Comparison of ENCODE assay signal across 24 cellular contexts in genomic region chr7:135825406-135825805, GRCh38.
DNase-seq lines count a peak whose midpoint lies in the region; ATAC-seq, FAIRE-seq and TF ChIP-seq lines count a peak whose summit lies in the region.
"Had no signal": no experiment of that assay in that cellular context is flagged by ENCODE, and none has a peak within 500 bp of the region (broad histone marks: within the 10 kb centered on the region; RNA-seq: fewer than 3 reads in every experiment).

No MANE protein-coding gene starts in this region.

- peaks cover 2 to 10% of the 10 kb centered on the region in 2 donors for H3K4me1 Mint-ChIP-seq in natural killer cell treated with Interleukin-12 subunit alpha and Interleukin-12 subunit beta and Interleukin-15 and Interleukin-18, amount 100 ng/mL, for 72 hours (ENCODE audit: low read depth in 2 of 2)
- H3K4me1 Mint-ChIP-seq: IgD-negative memory B cell had no signal

- H3K4me2 ChIP-seq in K562 (ENCODE audit: insufficient read depth, low read length) = 0 out of 2 replicates have a peak overlapping the region, but pooled peaks have one; percentile 15
- H3K4me2 ChIP-seq in mesendoderm (ENCODE audit: low read length) = no peak overlapping the region
- H3K4me2 ChIP-seq: BLaER1 treated with 17β-estradiol and CSF1 and Interleukin-3, amounts not matched to agents 10 nM and 100 nM had no signal

- H2BK5ac ChIP-seq in mesendoderm (ENCODE audit: low read length) = no peak overlapping the region

- H3K4me3 ChIP-seq in K562 (no peak overlapping the region), mesendoderm (ENCODE audit: low read length) (no peak overlapping the region)
- H3K4me3 ChIP-seq: BLaER1 treated with 17β-estradiol and CSF1 and Interleukin-3, amounts not matched to agents 10 nM and 100 nM; Peyer's patch had no signal

- no peak overlapping the region for H2BK15ac ChIP-seq in mesendoderm (replicated peaks; ENCODE audit: low read depth)

- H3K9me1 ChIP-seq in K562 (ENCODE audit: control insufficient read depth, insufficient read depth, low read length) = no peaks in the 10 kb centered on the region

- intact Hi-C loops in K562 (cut with micrococcal nuclease) = loop anchor here (1.0 to 5.0 kb wide), 2 partner anchors 102 to 184 kb away; no protein-coding TSS in a partner anchor

- POLR2A ChIA-PET in K562 (lab: Yijun Ruan, JAX) = interaction anchor here (0.8 kb wide), 1 partner anchor 32 kb away, joined by 3 read pairs; no protein-coding TSS in a partner anchor

- H4K5ac ChIP-seq in mesendoderm (ENCODE audit: low read length) = no peak overlapping the region

- FAIRE-seq in K562 (lab: Jason Lieb, UNC) = no peak
- FAIRE-seq: GM12892 had no signal

- no peak overlapping the region for H3K18ac ChIP-seq in mesendoderm (ENCODE audit: low read length)

- no peaks in the 10 kb centered on the region for H3K79me2 ChIP-seq in K562 (ENCODE audit: control insufficient read depth, insufficient read depth, low read length)
- no peaks in the 10 kb centered on the region for H3K79me2 ChIP-seq in mesendoderm (ENCODE audit: control insufficient read depth, insufficient read depth, low read length)

- no peak overlapping the region for H3K4me3 Mint-ChIP-seq in natural killer cell treated with Interleukin-12 subunit alpha and Interleukin-12 subunit beta and Interleukin-15 and Interleukin-18, amount 100 ng/mL, for 72 hours
- H3K4me3 Mint-ChIP-seq: CD4-positive, alpha-beta memory T cell; IgD-negative memory B cell; T-helper 1 cell treated with Interleukin-12 subunit alpha and Interleukin-12 subunit beta and Interleukin-4 antibody, amounts not matched to agents 30 μg/mL and 1 μg/mL, for 36 hours had no signal

- TF ChIP-seq CTCF in K562 (IDR thresholded peaks at IDR 0.05 in 2 of 3, conservative IDR thresholded peaks at IDR 0.05 in 1 of 3; ENCODE audit: insufficient read depth in 2 of 3, low read depth in 1 of 3, low read length in 3 of 3) = peak; percentile 77 to 98 (median 97)

- WGBS in K562 (ENCODE audit: insufficient coverage, low coverage, missing lambda C conversion rate) = 3% methylated on average over 9 of the region's 9 CpGs
- WGBS in mesendoderm (ENCODE audit: extremely low coverage, insufficient coverage, low lambda C conversion rate) = no CpG with 5 or more reads among the region's 9 CpGs

- TF ChIP-seq EP300 in K562 (IDR thresholded peaks at IDR 0.05; ENCODE audit: low read length) = no peak

- no peak overlapping the region for H3K4ac ChIP-seq in mesendoderm (ENCODE audit: low read depth, low read length)

- in situ Hi-C loops in K562 (cut with MboI) = no loop called here

- H3K9me3 ChIP-seq in K562 (replicated peaks; ENCODE audit: control insufficient read depth, insufficient read depth, low read depth, low read length) = no peaks in the 10 kb centered on the region
- H3K9me3 ChIP-seq: BLaER1 treated with 17β-estradiol and CSF1 and Interleukin-3, amounts not matched to agents 10 nM and 100 nM; Peyer's patch had no signal

- no peak overlapping the region for H3K56ac ChIP-seq in mesendoderm (ENCODE audit: low read length)

- H4K20me1 ChIP-seq in K562 (replicated peaks; ENCODE audit: control insufficient read depth, insufficient read depth, low read length) = no peaks in the 10 kb centered on the region
- H4K20me1 ChIP-seq: BLaER1 treated with 17β-estradiol and CSF1 and Interleukin-3, amounts not matched to agents 10 nM and 100 nM had no signal

- H3K27ac ChIP-seq in K562 (ENCODE audit: extremely low read depth, low read depth, low read length) = no peak overlapping the region
- H3K27ac ChIP-seq in mesendoderm (ENCODE audit: low read depth, low read length) = no peak overlapping the region
- H3K27ac ChIP-seq: BLaER1 treated with 17β-estradiol and CSF1 and Interleukin-3, amounts not matched to agents 10 nM and 100 nM; Peyer's patch had no signal

- no peaks in the 10 kb centered on the region for H3K79me1 ChIP-seq in mesendoderm (ENCODE audit: low read length)

- no TSS peak for BruUV-seq in K562 (replicated peaks; lab: Mats Ljungman, UMichigan)

- H2AFZ ChIP-seq in K562 (ENCODE audit: low read depth, low read length) = peak overlapping the region; percentile 73

- H3K4me1 ChIP-seq in K562 (replicated peaks in 1 of 2; ENCODE audit: control insufficient read depth in 2 of 2, insufficient read depth in 2 of 2, low read length in 2 of 2) = peaks cover 0 to 4% of the 10 kb centered on the region in 2 experiments; a peak in 1 of 5 replicates
- no peaks in the 10 kb centered on the region for H3K4me1 ChIP-seq in mesendoderm (ENCODE audit: control insufficient read depth, low read depth, low read length)
- H3K4me1 ChIP-seq: BLaER1 treated with 17β-estradiol and CSF1 and Interleukin-3, amounts not matched to agents 10 nM and 100 nM; Peyer's patch had no signal

- peak; percentile 84 to 85 for TF ChIP-seq RAD21 in K562 (CRISPR knock-in tag; conservative IDR thresholded peaks at IDR 0.05 in 1 of 2, IDR thresholded peaks at IDR 0.05 in 1 of 2)

- DNase-seq in Daoy (ENCODE audit: low read depth) (peak; percentile 26), HT1080 (ENCODE audit: low read depth) (peak; percentile 17), K562 (ENCODE audit: extremely low read depth in 1 of 4, low spot score in 3 of 4) (peak in 2 of 4 experiments; percentile 55 to 61), mesendoderm (peak; percentile 42), NCI-H1048 (lab: John Stamatoyannopoulos, UW) (no peak), cerebellar nuclear complex (lab: John Stamatoyannopoulos, UW) (no peak)
- DNase-seq in natural killer cell treated with Interleukin-12 subunit alpha and Interleukin-12 subunit beta and Interleukin-15 and Interleukin-18, amount 100 ng/mL, for 72 hours (ENCODE audit: low spot score) = no peak
- DNase-seq: ACHN; CD4-positive, alpha-beta memory T cell; DND-41; HCEC 1CT; Kasumi-1; NCI-H1417; NCI-H1694 treated with DMSO at 0.1 percent for 48 hours; NCI-H2081 treated with DMSO at 0.1 percent for 48 hours; NCI-H2171 treated with DMSO at 0.1 percent for 48 hours; NCI-H524 treated with DMSO at 0.1 percent for 48 hours; NCI-H82; Peyer's patch; Right ventricle myocardium superior had no signal

- no peak overlapping the region for H3K23ac ChIP-seq in mesendoderm (ENCODE audit: low read length)

- H3K27me3 ChIP-seq in K562 (ENCODE audit: control insufficient read depth in 2 of 2, insufficient read depth in 2 of 2, low read length in 2 of 2) (peaks cover 49 to 84% of the 10 kb centered on the region in 2 experiments; a peak in 4 of 5 replicates), mesendoderm (ENCODE audit: insufficient read depth, low read length, poor library complexity) (no peaks in the 10 kb centered on the region)
- H3K27me3 ChIP-seq: BLaER1 treated with 17β-estradiol and CSF1 and Interleukin-3, amounts not matched to agents 10 nM and 100 nM; Peyer's patch had no signal

- no peaks in the 10 kb centered on the region for H3K36me3 Mint-ChIP-seq in natural killer cell treated with Interleukin-12 subunit alpha and Interleukin-12 subunit beta and Interleukin-15 and Interleukin-18, amount 100 ng/mL, for 72 hours
- H3K36me3 Mint-ChIP-seq: CD4-positive, alpha-beta memory T cell; IgD-negative memory B cell had no signal

- ATAC-seq in K562 = peak; percentile 93
- no peak for ATAC-seq in natural killer cell treated with Interleukin-12 subunit alpha and Interleukin-12 subunit beta and Interleukin-15 and Interleukin-18, amount 100 ng/mL, for 72 hours

- H3K36me3 ChIP-seq in K562 (ENCODE audit: control insufficient read depth, insufficient read depth, low read length) (no peaks in the 10 kb centered on the region), mesendoderm (ENCODE audit: control insufficient read depth, insufficient read depth, low read length) (no peaks in the 10 kb centered on the region)
- H3K36me3 ChIP-seq: BLaER1 treated with 17β-estradiol and CSF1 and Interleukin-3, amounts not matched to agents 10 nM and 100 nM; Peyer's patch had no signal

- no peak for TF ChIP-seq POLR2A in K562 (conservative IDR thresholded peaks at IDR 0.05)

- no peaks in the 10 kb centered on the region for H3K9me3 Mint-ChIP-seq in natural killer cell treated with Interleukin-12 subunit alpha and Interleukin-12 subunit beta and Interleukin-15 and Interleukin-18, amount 100 ng/mL, for 72 hours
- H3K9me3 Mint-ChIP-seq: CD4-positive, alpha-beta memory T cell; IgD-negative memory B cell; T-helper 1 cell treated with Interleukin-12 subunit alpha and Interleukin-12 subunit beta and Interleukin-4 antibody, amounts not matched to agents 30 μg/mL and 1 μg/mL, for 36 hours had no signal

- H3K9ac ChIP-seq in K562 (ENCODE audit: insufficient read depth in 1 of 2, low read depth in 2 of 2, low read length in 2 of 2) = no peak overlapping the region
- H3K9ac ChIP-seq in mesendoderm (ENCODE audit: low read length) = no peak overlapping the region
- H3K9ac ChIP-seq: BLaER1 treated with 17β-estradiol and CSF1 and Interleukin-3, amounts not matched to agents 10 nM and 100 nM had no signal

- no peak overlapping the region for H2AK5ac ChIP-seq in mesendoderm (ENCODE audit: low read length)

- H2BK120ac ChIP-seq in mesendoderm (ENCODE audit: low read depth, low read length) = no peak overlapping the region

- no peak overlapping the region for H4K8ac ChIP-seq in mesendoderm (ENCODE audit: low read depth, low read length)

- CTCF ChIA-PET in K562 (lab: Yijun Ruan, JAX; ENCODE audit: low intra/inter-chr PET ratio) = interaction anchor here (0.9 to 3.2 kb wide), 2 partner anchors 182 to 184 kb away, joined by 3 to 19 read pairs; no protein-coding TSS in a partner anchor

- no peak overlapping the region for H3K27ac Mint-ChIP-seq in natural killer cell treated with Interleukin-12 subunit alpha and Interleukin-12 subunit beta and Interleukin-15 and Interleukin-18, amount 100 ng/mL, for 72 hours
- H3K27ac Mint-ChIP-seq: CD4-positive, alpha-beta memory T cell; IgD-negative memory B cell; T-helper 1 cell treated with Interleukin-12 subunit alpha and Interleukin-12 subunit beta and Interleukin-4 antibody, amounts not matched to agents 30 μg/mL and 1 μg/mL, for 36 hours had no signal

- no peaks in the 10 kb centered on the region for H3K27me3 Mint-ChIP-seq in natural killer cell treated with Interleukin-12 subunit alpha and Interleukin-12 subunit beta and Interleukin-15 and Interleukin-18, amount 100 ng/mL, for 72 hours
- H3K27me3 Mint-ChIP-seq: CD4-positive, alpha-beta memory T cell had no signal

TF ChIP-seq in K562, 482 proteins besides CTCF, POLR2A, EP300 and RAD21 (continues in another document):
- TF ChIP-seq SRSF3 (IDR thresholded peaks at IDR 0.05; ENCODE audit: insufficient read depth, low read length) (no peak), GABPB2 (CRISPR knock-in tag; conservative IDR thresholded peaks at IDR 0.05) (no peak), ZNF239 (CRISPR knock-in tag; IDR thresholded peaks at IDR 0.05) (no peak), CHD2 (IDR thresholded peaks at IDR 0.05; ENCODE audit: low read depth, low read length) (peak; percentile 79), C11orf30 (IDR thresholded peaks at IDR 0.05; ENCODE audit: low read depth) (no peak), ZNF143 (CRISPR knock-in tag; IDR thresholded peaks at IDR 0.05) (no peak), MYC (IDR thresholded peaks at IDR 0.05; ENCODE audit: low read depth, low read length) (peak; percentile 53; the same call in 1 of the 2 replicates), MYC (CRISPR knock-in tag; IDR thresholded peaks at IDR 0.05; ENCODE audit: borderline replicate concordance, low read depth) (no peak)

Comparison
In these comparisons a context has a peak if more than half of its experiments do, and no peak if none do; other contexts are left out.
1. DNase-seq: peak in Daoy (single experiment), HT1080 (single experiment) and mesendoderm (single experiment); none in natural killer cell treated with Interleukin-12 subunit alpha and Interleukin-12 subunit beta and Interleukin-15 and Interleukin-18, amount 100 ng/mL, for 72 hours (single experiment), NCI-H1048 (single experiment) and cerebellar nuclear complex (0 of 2).